ENCODE assay signal across 8 cellular contexts in the genomic region with DNA sequence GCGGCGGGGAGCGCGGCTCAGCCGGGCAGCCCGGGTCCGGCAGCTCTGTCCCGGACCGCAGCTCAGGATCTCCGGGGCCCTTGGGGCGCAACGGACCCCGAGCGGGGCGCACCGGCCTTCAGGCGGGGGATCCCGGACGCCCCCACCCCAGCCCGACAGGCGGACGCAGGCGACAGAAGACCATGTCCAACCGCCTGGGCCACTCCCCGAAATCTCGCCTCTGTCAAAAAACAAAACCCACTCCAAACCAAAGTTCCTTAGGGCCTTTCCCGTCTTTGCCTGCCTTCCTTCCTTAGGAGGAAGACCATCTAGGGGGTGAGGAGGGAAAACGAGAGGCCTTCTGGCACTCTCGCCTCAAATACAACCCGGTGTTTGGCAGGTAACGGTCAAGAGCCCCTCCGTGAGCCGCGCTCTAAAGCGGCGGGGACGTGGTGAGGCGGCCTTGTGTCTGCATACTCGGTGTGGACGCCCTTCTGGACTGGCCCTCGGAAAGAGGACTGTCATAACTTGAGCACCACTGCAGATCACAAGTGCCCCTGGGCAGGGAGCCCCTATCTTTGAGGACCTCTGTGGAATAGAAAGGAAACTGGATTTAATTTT. TPM values are rescaled to one million over a fixed set of nuclear protein-coding genes. Genes with fewer than 3 reads are reported as not detected.
DNase-seq lines count a peak whose midpoint lies in the region; ATAC-seq and TF ChIP-seq lines count a peak whose summit lies in the region.

No MANE protein-coding gene starts in this region.

- H3K4me3 Mint-ChIP-seq in Caco-2 (ENCODE audit: unreplicated experiment): peak overlapping the region; percentile 91
- H3K4me3 Mint-ChIP-seq in memory B cell: peak overlapping the region; percentile 97

- peak overlapping the region; percentile 64 for H3K27ac Mint-ChIP-seq in Caco-2 (ENCODE audit: unreplicated experiment)
- peak overlapping the region; percentile 83 for H3K27ac Mint-ChIP-seq in memory B cell

- H3K9ac ChIP-seq in PC-3 (ENCODE audit: low read length): peak overlapping the region; percentile 76

- H3K79me2 ChIP-seq in PC-3 (ENCODE audit: low read length): peaks cover 25% of the 10 kb centered on the region

- H3K9me3 Mint-ChIP-seq in Caco-2 (ENCODE audit: unreplicated experiment) (no peaks in the 10 kb centered on the region), memory B cell (no peaks in the 10 kb centered on the region)

- no peaks in the 10 kb centered on the region for H3F3A ChIP-seq in PC-3 (ENCODE audit: low read length, unreplicated experiment)

- H3K27me3 ChIP-seq in Caco-2 (replicated peaks; ENCODE audit: control insufficient read depth, insufficient read depth, low read length): no peaks in the 10 kb centered on the region
- no peaks in the 10 kb centered on the region for H3K27me3 ChIP-seq in PC-3 (ENCODE audit: low read length)

- ATAC-seq in GM21447 (IDR thresholded peaks at IDR 0.05; ENCODE audit: unreplicated experiment): peak; percentile 7
- peak; percentile 27 for ATAC-seq in PC-3
- no peak for ATAC-seq in memory B cell (ENCODE audit: low read depth)

- no peaks in the 10 kb centered on the region for H3K9me2 ChIP-seq in PC-3 (replicated peaks; ENCODE audit: low read length)

- H4K20me1 ChIP-seq in PC-3 (ENCODE audit: low read length): no peaks in the 10 kb centered on the region

- H3K4me2 ChIP-seq in PC-3 (ENCODE audit: low read length): peak overlapping the region; percentile 96

- H3K36me3 ChIP-seq in Caco-2 (ENCODE audit: control insufficient read depth, insufficient read depth, low read length): no peaks in the 10 kb centered on the region
- peaks cover 11% of the 10 kb centered on the region for H3K36me3 ChIP-seq in PC-3 (ENCODE audit: low read depth, low read length)

- H2AFZ ChIP-seq in PC-3 (ENCODE audit: low read length): peak overlapping the region; percentile 99

- H3K4me1 ChIP-seq in Caco-2 (no peaks in the 10 kb centered on the region), PC-3 (ENCODE audit: insufficient read depth, low read length) (peaks cover 11% of the 10 kb centered on the region)

- peaks cover 4% of the 10 kb centered on the region for H3K27me3 Mint-ChIP-seq in Caco-2 (ENCODE audit: insufficient read depth, unreplicated experiment)
- peaks cover 2% of the 10 kb centered on the region for H3K27me3 Mint-ChIP-seq in memory B cell

- H3K4me3 ChIP-seq in Caco-2 (ENCODE audit: low read depth, low read length) (peak overlapping the region; percentile 97), PC-3 (ENCODE audit: low read length) (peak overlapping the region; percentile 94)

- POLR2A ChIA-PET in Caco-2 (lab: Charles Lee): interaction anchor here (0.8 kb wide), 1 partner anchor 109 kb away, joined by 3 read pairs; no protein-coding TSS in a partner anchor
- POLR2A ChIA-PET in PC-3 (lab: Charles Lee; ENCODE audit: unreplicated experiment): interaction anchor here (0.6 kb wide), 3 partner anchors 21 to 73 kb away, joined by 4 to 15 read pairs (median 4); partner anchors contain the start of gene NFYB

- CTCF ChIA-PET in Caco-2 (lab: Charles Lee): interaction anchor here (0.7 kb wide), 1 partner anchor 44 kb away, joined by 3 read pairs; no protein-coding TSS in a partner anchor
- CTCF ChIA-PET in PC-3 (lab: Charles Lee): no interaction called here

- H3K4me1 Mint-ChIP-seq in Caco-2 (ENCODE audit: low read depth, unreplicated experiment) (peaks cover 5% of the 10 kb centered on the region), memory B cell (peaks cover 5% of the 10 kb centered on the region)

- TF ChIP-seq CTCF in Caco-2 (IDR thresholded peaks at IDR 0.05; ENCODE audit: insufficient read depth in 1 of 2, low read depth in 1 of 2, low read length in 1 of 2, severe bottlenecking in 1 of 2, unreplicated experiment in 1 of 2) (no peak), PC-3 (conservative IDR thresholded peaks at IDR 0.05; ENCODE audit: low read depth, low read length) (no peak)

- DNase-seq in Caco-2 (no peak), PC-3 (peak; percentile 18), dermis blood vessel endothelial cell (peak; percentile 38), memory B cell (ENCODE audit: low spot score in 2 of 2) (no peak), CD1c-positive myeloid dendritic cell (ENCODE audit: extremely low spot score) (no peak), A172 (ENCODE audit: low spot score) (no peak)
- no peak for DNase-seq in activated CD4-positive, alpha-beta T cell treated with anti-CD3 and anti-CD28 coated beads for 48 hours

- BruUV-seq in Caco-2 (replicated peaks; lab: Mats Ljungman, UMichigan) (no TSS peak), PC-3 (replicated peaks; lab: Mats Ljungman, UMichigan) (TSS peak; percentile 43)

- H3K9me3 ChIP-seq in Caco-2 (no peaks in the 10 kb centered on the region), PC-3 (ENCODE audit: low read length) (no peaks in the 10 kb centered on the region)

- H3K36me3 Mint-ChIP-seq in Caco-2 (ENCODE audit: insufficient read depth, unreplicated experiment) (peaks cover 7% of the 10 kb centered on the region), memory B cell (peaks cover 8% of the 10 kb centered on the region)

- H3K27ac ChIP-seq in PC-3 (ENCODE audit: low read length): no peak overlapping the region

- intact Hi-C loops in Caco-2 (cut with micrococcal nuclease; ENCODE audit: unreplicated experiment) (loop anchor here (2.0 kb wide), 1 partner anchor 100 kb away; the partner anchor contains the start of gene TDG), PC-3 (cut with micrococcal nuclease) (loop anchor here (2.0 kb wide), 1 partner anchor 66 kb away; no protein-coding TSS in a partner anchor)

RNA-seq across cellular contexts. Expression of gene HCFC2, which starts 0.6 kb away (rescaled TPM):
- total RNA-seq in Caco-2 (2022) (4.9 and 5.4 TPM in 2 replicates), PC-3 (2014; rRNA removed) (7.8 and 10.7 TPM in 2 replicates), dermis blood vessel endothelial cell (26.9 and 28.6 TPM in 2 replicates)
- 10.1 and 13.8 TPM in 2 replicates for total RNA-seq in A172 (2014; rRNA removed; shearing (Covaris generic))

RNA-seq across cellular contexts. Expression of gene GLT8D2, which starts 15.0 kb away (rescaled TPM):
- total RNA-seq in Caco-2 (2022): 0.49 TPM in 1 of 2 replicates, not detected in the other
- 1.6 TPM in 2 replicates for total RNA-seq in PC-3 (2014; rRNA removed)
- 3.4 and 4.1 TPM in 2 replicates for total RNA-seq in dermis blood vessel endothelial cell
- total RNA-seq in A172 (2014; rRNA removed; shearing (Covaris generic)): 2.7 and 3.3 TPM in 2 replicates

Comparison
In these comparisons a context has a peak if more than half of its experiments do, and no peak if none do; other contexts are left out.
1. DNase-seq: peak in PC-3 (single experiment) and dermis blood vessel endothelial cell (single experiment); none in Caco-2 (0 of 2), memory B cell (0 of 2), CD1c-positive myeloid dendritic cell (single experiment), A172 (single experiment) and activated CD4-positive, alpha-beta T cell treated with anti-CD3 and anti-CD28 coated beads for 48 hours (single experiment).